In the genomic region with DNA sequence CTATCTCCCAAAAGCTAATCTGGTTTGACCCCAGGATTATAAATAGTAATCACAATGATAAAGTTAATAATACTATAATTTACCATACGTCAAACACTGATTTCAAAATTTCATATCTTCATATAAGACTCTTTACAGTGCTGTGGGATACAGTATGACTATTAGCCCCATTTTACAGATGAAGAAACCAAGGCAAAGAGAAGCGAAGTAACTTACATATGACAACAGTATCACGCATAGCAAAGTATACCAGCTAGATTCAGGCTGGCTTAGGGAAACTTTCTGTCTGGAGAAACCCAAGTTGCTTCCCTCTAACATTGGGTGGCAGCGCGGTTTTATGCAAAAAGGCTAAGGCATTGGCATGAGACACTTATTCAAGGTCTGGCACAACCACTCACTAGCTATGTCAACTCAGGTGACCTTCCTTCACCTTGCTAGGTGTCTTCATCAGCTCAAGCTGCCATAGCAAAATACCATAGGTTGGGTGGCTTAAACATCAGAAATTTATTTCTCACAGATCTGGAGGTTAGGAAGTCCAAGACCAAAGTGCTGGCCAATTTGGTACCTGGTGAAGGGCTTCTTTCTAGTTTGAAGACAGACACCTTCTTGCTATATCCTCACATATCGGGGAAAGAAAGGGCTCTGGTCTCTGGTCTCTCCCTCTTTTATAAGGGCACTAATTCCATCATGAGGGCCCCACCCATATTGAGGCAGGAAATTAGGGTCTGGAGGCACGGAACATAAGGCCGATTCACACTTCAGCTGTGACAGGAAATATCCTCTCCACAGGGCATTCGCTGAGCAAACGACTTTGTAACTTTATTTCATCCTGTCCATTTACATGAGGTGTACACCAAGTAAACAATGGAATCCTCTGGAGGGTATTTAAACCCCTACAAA, we compare ENCODE assay signal across 14 cellular contexts. TPM values are rescaled to one million over a fixed set of nuclear protein-coding genes. Genes with fewer than 3 reads are reported as not detected.
DNase-seq lines count a peak whose midpoint lies in the region; TF ChIP-seq lines count a peak whose summit lies in the region.
"Had no signal": no experiment of that assay in that cellular context is flagged by ENCODE, and none has a peak within 500 bp of the region (broad histone marks: within the 10 kb centered on the region; RNA-seq: fewer than 3 reads in every experiment).

No MANE protein-coding gene starts in this region.

- H2AFZ ChIP-seq in mammary epithelial cell (ENCODE audit: low read depth, low read length) (no peak overlapping the region), OCI-LY7 (ENCODE audit: low read length) (no peak overlapping the region)

- H4K20me1 ChIP-seq in mammary epithelial cell (ENCODE audit: insufficient read depth, low read length) (no peaks in the 10 kb centered on the region), OCI-LY7 (ENCODE audit: insufficient read depth, low read length) (no peaks in the 10 kb centered on the region)

- no peak overlapping the region for H3K9ac ChIP-seq in mammary epithelial cell (ENCODE audit: insufficient read depth, low read length)

- TF ChIP-seq CTCF in MCF 10A (IDR thresholded peaks at IDR 0.05; ENCODE audit: unreplicated experiment), result no peak
- TF ChIP-seq CTCF in mammary epithelial cell (conservative IDR thresholded peaks at IDR 0.05 in 1 of 2, IDR thresholded peaks at IDR 0.05 in 1 of 2; ENCODE audit: extremely low read depth in 1 of 2, insufficient read depth in 1 of 2, low read depth in 1 of 2, low read length in 2 of 2), result peak in 1 of 2 donors; percentile 14
- 0 out of 2 replicates have a peak, but pooled peaks have one; percentile 19 for TF ChIP-seq CTCF in OCI-LY7 (conservative IDR thresholded peaks at IDR 0.05; ENCODE audit: low read length)
- TF ChIP-seq CTCF in osteocyte (IDR thresholded peaks at IDR 0.05), result no peak
- TF ChIP-seq CTCF in adrenal gland (IDR thresholded peaks at IDR 0.05), result no peak

- BruUV-seq in MCF 10A (replicated peaks; lab: Mats Ljungman, UMichigan) (no TSS peak), mammary epithelial cell (replicated peaks; lab: Mats Ljungman, UMichigan) (no TSS peak), OCI-LY7 (replicated peaks; lab: Mats Ljungman, UMichigan) (no TSS peak)

- H3K9me3 ChIP-seq in mammary epithelial cell (replicated peaks; ENCODE audit: insufficient read depth, low read length) (peaks cover 5% of the 10 kb centered on the region), OCI-LY7 (ENCODE audit: low read length) (no peaks in the 10 kb centered on the region), adrenal gland (replicated peaks in 1 of 3) (no peaks in the 10 kb centered on the region), HAP-1 (no peaks in the 10 kb centered on the region)
- H3K9me3 ChIP-seq: Peyer's patch had no signal

- CTCF ChIA-PET in MCF 10A (lab: Yijun Ruan, JAX), result interaction anchor here (0.7 to 1.5 kb wide), 2 partner anchors 23 to 44 kb away, joined by 4 to 7 read pairs; partner anchors contain the start of gene UTRN
- CTCF ChIA-PET in mammary epithelial cell (lab: Charles Lee; ENCODE audit: low non-redundant PET), result interaction anchor here (1.1 kb wide), 1 partner anchor 219 kb away, joined by 4 read pairs; no protein-coding TSS in a partner anchor
- CTCF ChIA-PET in OCI-LY7 (lab: Charles Lee; ENCODE audit: unreplicated experiment), result no interaction called here

- DNase-seq in MCF 10A (ENCODE audit: unreplicated experiment), result peak; percentile 23
- no peak for DNase-seq in mammary epithelial cell
- DNase-seq in OCI-LY7 (ENCODE audit: low spot score), result peak; percentile 10
- DNase-seq in activated naive CD4-positive, alpha-beta T cell treated with anti-CD3 and anti-CD28 coated beads, Interleukin-2, amount 50 U/mL, for 16 hours, result peak; percentile 28
- DNase-seq in osteocyte (ENCODE audit: extremely low spot score, unreplicated experiment), result no peak
- no peak for DNase-seq in adrenal gland
- no peak for DNase-seq in NOMO-1 treated with DMSO at 0.1 percent for 48 hours (lab: John Stamatoyannopoulos, UW; ENCODE audit: unreplicated experiment)
- no peak for DNase-seq in HAP-1 (ENCODE audit: low spot score in 2 of 2)
- DNase-seq: cerebellar nuclear complex, glutamatergic neuron, HFFc6 had no signal

- no peak overlapping the region for H3K27ac Mint-ChIP-seq in MCF 10A (ENCODE audit: low read depth, unreplicated experiment)
- H3K27ac Mint-ChIP-seq in osteocyte (ENCODE audit: unreplicated experiment), result peak overlapping the region; percentile 98
- H3K27ac Mint-ChIP-seq: T-helper 1 cell treated with Interleukin-12 subunit alpha and Interleukin-12 subunit beta and Interleukin-4 antibody, amounts not matched to agents 30 μg/mL and 1 μg/mL, for 36 hours; type B pancreatic cell had no signal

- H3K36me3 ChIP-seq in mammary epithelial cell (ENCODE audit: insufficient read depth, low read length), result no peaks in the 10 kb centered on the region
- no peaks in the 10 kb centered on the region for H3K36me3 ChIP-seq in OCI-LY7 (ENCODE audit: insufficient read depth, low read length)
- H3K36me3 ChIP-seq in adrenal gland (replicated peaks in 1 of 2), result no peaks in the 10 kb centered on the region
- no peaks in the 10 kb centered on the region for H3K36me3 ChIP-seq in HAP-1 (replicated peaks)
- H3K36me3 ChIP-seq: Peyer's patch had no signal

- H3K27me3 ChIP-seq in mammary epithelial cell (ENCODE audit: insufficient read depth, low read length), result no peaks in the 10 kb centered on the region
- no peaks in the 10 kb centered on the region for H3K27me3 ChIP-seq in adrenal gland
- no peaks in the 10 kb centered on the region for H3K27me3 ChIP-seq in HAP-1 (ENCODE audit: low read depth)
- H3K27me3 ChIP-seq: Peyer's patch had no signal

- H3K4me3 Mint-ChIP-seq in MCF 10A (ENCODE audit: unreplicated experiment) (no peak overlapping the region), osteocyte (ENCODE audit: unreplicated experiment) (no peak overlapping the region)
- H3K4me3 Mint-ChIP-seq: HFFc6; T-helper 1 cell treated with Interleukin-12 subunit alpha and Interleukin-12 subunit beta and Interleukin-4 antibody, amounts not matched to agents 30 μg/mL and 1 μg/mL, for 36 hours; type B pancreatic cell had no signal

- dilution Hi-C loops in mammary epithelial cell (cut with HindIII; ENCODE audit: low sequenced_read_pairs), result no loop called here

- H3K27me3 Mint-ChIP-seq in MCF 10A (ENCODE audit: insufficient read depth, unreplicated experiment) (no peaks in the 10 kb centered on the region), osteocyte (ENCODE audit: unreplicated experiment) (no peaks in the 10 kb centered on the region)

- POLR2A ChIA-PET in MCF 10A (lab: Yijun Ruan, JAX) (interaction anchor here (0.9 to 1.6 kb wide), 3 partner anchors 10 to 24 kb away, joined by 3 to 13 read pairs (median 4); no protein-coding TSS in a partner anchor), OCI-LY7 (lab: Charles Lee) (interaction anchor here (0.6 kb wide), 1 partner anchor 257 kb away, joined by 3 read pairs; no protein-coding TSS in a partner anchor)

- intact Hi-C loops in MCF 10A (cut with micrococcal nuclease) (no loop called here), mammary epithelial cell (cut with micrococcal nuclease) (loop anchor here (5.0 kb wide), 1 partner anchor 220 kb away; no protein-coding TSS in a partner anchor), OCI-LY7 (cut with micrococcal nuclease; ENCODE audit: unreplicated experiment) (no loop called here), adrenal gland (cut with DNase I) (no loop called here)

- in situ Hi-C loops in mammary epithelial cell (cut with MboI; ENCODE audit: low sequenced_read_pairs in 2 of 2) (no loop called here), HAP-1 (cut with MboI; ENCODE audit: low sequenced_read_pairs) (no loop called here)

- peaks cover 22% of the 10 kb centered on the region for H3K4me1 Mint-ChIP-seq in MCF 10A (ENCODE audit: insufficient read depth, unreplicated experiment)
- peaks cover 54% of the 10 kb centered on the region for H3K4me1 Mint-ChIP-seq in osteocyte (ENCODE audit: unreplicated experiment)

- H3K79me2 ChIP-seq in mammary epithelial cell (ENCODE audit: insufficient read depth, low read length) (no peaks in the 10 kb centered on the region), OCI-LY7 (ENCODE audit: insufficient read depth, low read depth, low read length) (no peaks in the 10 kb centered on the region)

- H3K4me2 ChIP-seq in mammary epithelial cell (ENCODE audit: insufficient read depth, low read depth, low read length), result no peak overlapping the region
- no peak overlapping the region for H3K4me2 ChIP-seq in OCI-LY7 (ENCODE audit: low read length)

- H3K27ac ChIP-seq in mammary epithelial cell (ENCODE audit: insufficient read depth, low read depth, low read length) (no peak overlapping the region), OCI-LY7 (ENCODE audit: low read depth, low read length, poor library complexity, severe bottlenecking) (no peak overlapping the region), adrenal gland (no peak overlapping the region)
- H3K27ac ChIP-seq: Peyer's patch had no signal

- no peak for TF ChIP-seq POLR2A in adrenal gland (IDR thresholded peaks at IDR 0.05)

- 95% methylated on average over 10 of the region's 10 CpGs for WGBS in mammary epithelial cell (ENCODE audit: low coverage, missing lambda C conversion rate)
- 92 to 97% (median 95%) methylated on average over 10 of the region's 10 CpGs for WGBS in adrenal gland, 4 donors

- H3K9me2 ChIP-seq in OCI-LY7 (ENCODE audit: insufficient read depth, low read length), result no peaks in the 10 kb centered on the region

- H3K36me3 Mint-ChIP-seq in MCF 10A (ENCODE audit: insufficient read depth, unreplicated experiment), result no peaks in the 10 kb centered on the region
- no peaks in the 10 kb centered on the region for H3K36me3 Mint-ChIP-seq in osteocyte (ENCODE audit: unreplicated experiment)
- H3K36me3 Mint-ChIP-seq: type B pancreatic cell had no signal

- H3K9me3 Mint-ChIP-seq in MCF 10A (ENCODE audit: unreplicated experiment) (no peaks in the 10 kb centered on the region), osteocyte (ENCODE audit: unreplicated experiment) (peaks cover 1% of the 10 kb centered on the region)
- H3K9me3 Mint-ChIP-seq: HFFc6; T-helper 1 cell treated with Interleukin-12 subunit alpha and Interleukin-12 subunit beta and Interleukin-4 antibody, amounts not matched to agents 30 μg/mL and 1 μg/mL, for 36 hours had no signal

- H3K4me3 ChIP-seq in mammary epithelial cell (replicated peaks in 1 of 3; ENCODE audit: insufficient read depth in 1 of 3, low read depth in 2 of 3, low read length in 3 of 3) (no peak overlapping the region), OCI-LY7 (ENCODE audit: low read depth, low read length, poor library complexity, severe bottlenecking) (no peak overlapping the region), adrenal gland (no peak overlapping the region), HAP-1 (no peak overlapping the region)
- H3K4me3 ChIP-seq: Peyer's patch had no signal

- peaks cover 27% of the 10 kb centered on the region for H3K4me1 ChIP-seq in mammary epithelial cell (ENCODE audit: insufficient read depth, low read length)
- H3K4me1 ChIP-seq in OCI-LY7 (ENCODE audit: insufficient read depth, low read length, poor library complexity, severe bottlenecking), result no peaks in the 10 kb centered on the region
- H3K4me1 ChIP-seq in adrenal gland (replicated peaks in 1 of 2), result peaks cover 0 to 22% of the 10 kb centered on the region in 2 donors
- H3K4me1 ChIP-seq in HAP-1, result peaks cover 42% of the 10 kb centered on the region

RNA-seq across cellular contexts. Expression of gene UTRN, which starts 22.4 kb away (rescaled TPM):
- 78.7 and 84.8 TPM in 2 replicates for total RNA-seq in MCF 10A (2022)
- total RNA-seq in mammary epithelial cell, result 10 to 100 TPM; 36.8 to 44.9 TPM
- polyA plus RNA-seq in mammary epithelial cell, result 10.0 TPM
- 72.3 TPM for polyA minus RNA-seq in mammary epithelial cell
- total RNA-seq in OCI-LY7 (2014; rRNA removed; shearing (Covaris generic)), result 16.1 and 17.5 TPM in 2 replicates
- 18.1 and 24.8 TPM in 2 replicates for total RNA-seq in OCI-LY7 (2022)
- total RNA-seq in osteocyte, result 144 and 152 TPM in 2 replicates
- total RNA-seq in adrenal gland, result 100 to 1,000 TPM in 6 of 8 donors, 10 to 100 TPM in 2; 79.6 to 194 (median 125) TPM
- polyA plus RNA-seq in adrenal gland, result 10 to 100 TPM in 2 of 3 donors, 1 to 10 TPM in 1; 7.6 to 23.0 (median 19.5) TPM

Comparison
In these comparisons a context has a peak if more than half of its experiments do, and no peak if none do; other contexts are left out.
1. DNase-seq: peak in MCF 10A (single experiment), OCI-LY7 (single experiment) and activated naive CD4-positive, alpha-beta T cell treated with anti-CD3 and anti-CD28 coated beads, Interleukin-2, amount 50 U/mL, for 16 hours (single experiment); none in mammary epithelial cell (single experiment), osteocyte (single experiment), adrenal gland (0 of 7), NOMO-1 treated with DMSO at 0.1 percent for 48 hours (single experiment) and HAP-1 (0 of 2).